Comparison of ENCODE assay signal across 12 cellular contexts in genomic region chr16:10923650-10924214, GRCh38. TPM values are rescaled to one million over a fixed set of nuclear protein-coding genes. Genes with fewer than 3 reads are reported as not detected.
DNase-seq lines count a peak whose midpoint lies in the region; ATAC-seq and TF ChIP-seq lines count a peak whose summit lies in the region.
"Had no signal": no experiment of that assay in that cellular context is flagged by ENCODE, and none has a peak within 500 bp of the region (broad histone marks: within the 10 kb centered on the region; RNA-seq: fewer than 3 reads in every experiment).

No MANE protein-coding gene starts in this region.

- intact Hi-C loops in heart right ventricle (cut with DNase I) (loop anchor here in 2 of 10 donors (5.0 to 10.0 kb wide), 3 partner anchors 96 to 399 kb away; no protein-coding TSS in a partner anchor), posterior vena cava (cut with DNase I) (loop anchor here in 1 of 2 donors (10.0 kb wide), 1 partner anchor 169 kb away; no protein-coding TSS in a partner anchor)

- peaks cover 14 to 54% (median 42%) of the 10 kb centered on the region in 9 donors for H3K4me1 ChIP-seq in heart right ventricle

- 55 to 56% methylated on average over 14 of the region's 14 CpGs for WGBS in heart right ventricle, 2 donors

- ATAC-seq in heart right ventricle (peak; percentile 60 to 86 (median 80)), GM21576 (IDR thresholded peaks at IDR 0.05; ENCODE audit: unreplicated experiment) (no peak), GM21528 (IDR thresholded peaks at IDR 0.05; ENCODE audit: low FRiP score, unreplicated experiment) (no peak)
- ATAC-seq: activated naive CD4-positive, alpha-beta T cell treated with anti-CD3 and anti-CD28 coated beads, Interleukin-2, amount 50 U/mL, for 72 hours; left lung; Panc1 had no signal

- H3K9me3 ChIP-seq in heart right ventricle, result peaks cover 0 to 7% (median 0%) of the 10 kb centered on the region in 11 donors
- H3K9me3 ChIP-seq: left lung had no signal

- peak overlapping the region; percentile 37 to 88 (median 82) for H3K27ac ChIP-seq in heart right ventricle
- H3K27ac ChIP-seq: left lung had no signal

- H3K36me3 ChIP-seq in heart right ventricle, result peaks cover 0 to 100% (median 12%) of the 10 kb centered on the region in 9 donors

- TF ChIP-seq CTCF in heart right ventricle (IDR thresholded peaks at IDR 0.05), result no peak

- no peaks in the 10 kb centered on the region for H3K27me3 ChIP-seq in heart right ventricle
- H3K27me3 ChIP-seq: left lung had no signal

- DNase-seq in anterior cingulate cortex (lab: John Stamatoyannopoulos, UW) (peak in 53 of 58 donors; percentile 7 to 83 (median 58)), heart right ventricle (peak; percentile 75 to 84), posterior vena cava (ENCODE audit: low spot score) (peak; percentile 85), ureter (ENCODE audit: low spot score) (peak; percentile 70), NCI-H187 (lab: John Stamatoyannopoulos, UW) (no peak)
- DNase-seq: left lung; occipital lobe; stimulated activated CD4-positive, alpha-beta T cell treated with anti-CD3 and anti-CD28 coated beads, Interleukin-4, amount 100 ng/mL, for 24 hours had no signal

- no peak overlapping the region for H3K4me3 ChIP-seq in heart right ventricle
- H3K4me3 ChIP-seq: left lung had no signal

RNA-seq across cellular contexts. Expression of gene DEXI, which starts 18.5 kb away (rescaled TPM):
- total RNA-seq in heart right ventricle (100 to 1,000 TPM in 4 of 10 donors, 10 to 100 TPM in 6; 68.8 to 109 (median 81.6) TPM), posterior vena cava (10 to 100 TPM; 36.0 to 39.8 TPM), ureter (33.9 TPM)
- 100 to 1,000 TPM in 1 of 2 donors, 10 to 100 TPM in 1; 91.4 to 104 TPM for polyA plus RNA-seq in heart right ventricle

RNA-seq across cellular contexts. Expression of gene CLEC16A, which starts 20.6 kb away (rescaled TPM):
- total RNA-seq in heart right ventricle (10 to 100 TPM; 17.2 to 30.8 (median 23.2) TPM), posterior vena cava (10 to 100 TPM; 19.4 to 20.1 TPM), ureter (38.8 TPM)
- 10 to 100 TPM; 12.1 to 16.7 TPM for polyA plus RNA-seq in heart right ventricle

RNA-seq across cellular contexts. Expression of gene CIITA, which starts 46.7 kb away (rescaled TPM):
- 10 to 100 TPM in 3 of 10 donors, 1 to 10 TPM in 7; 5.1 to 50.8 (median 8.7) TPM for total RNA-seq in heart right ventricle
- 10 to 100 TPM in 1 of 2 donors, 1 to 10 TPM in 1; 2.1 to 25.3 TPM for polyA plus RNA-seq in heart right ventricle
- 10 to 100 TPM; 10.0 to 11.9 TPM for total RNA-seq in posterior vena cava
- 32.0 TPM for total RNA-seq in ureter

Comparison
In these comparisons a context has a peak if more than half of its experiments do, and no peak if none do; other contexts are left out.
1. DNase-seq: peak in anterior cingulate cortex (53 of 58), heart right ventricle (2 of 2), posterior vena cava (single experiment) and ureter (single experiment); none in NCI-H187 (0 of 2).
2. ATAC-seq: peak in heart right ventricle (8 of 8); none in GM21576 (single experiment) and GM21528 (single experiment).